In the genomic region with DNA sequence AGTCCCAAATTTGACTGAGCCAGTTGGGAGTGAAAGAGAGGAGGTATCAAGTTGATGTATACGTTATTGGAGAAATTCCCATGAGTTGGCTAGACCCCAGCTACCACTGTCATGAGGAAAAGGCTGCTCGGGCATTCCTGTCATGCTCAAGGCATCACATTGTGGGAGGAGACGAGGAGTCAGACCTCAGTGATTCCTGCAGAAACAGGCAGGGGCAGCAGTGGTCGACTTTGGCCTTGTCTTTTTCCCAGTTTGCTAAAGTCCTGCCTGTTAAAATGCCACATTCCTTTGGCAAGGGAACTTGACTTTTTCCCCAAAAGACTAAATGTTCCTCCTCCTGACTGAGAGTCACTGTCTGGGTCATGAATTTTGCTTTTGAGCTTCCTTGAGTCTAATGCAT, we compare ENCODE assay signal across 18 cellular contexts.
"Had no signal": no experiment of that assay in that cellular context is flagged by ENCODE, and none has a peak within 500 bp of the region (broad histone marks: within the 10 kb centered on the region; RNA-seq: fewer than 3 reads in every experiment).

No MANE protein-coding gene starts in this region.

- H3K27ac Mint-ChIP-seq: activated CD8-positive, alpha-beta T cell treated with anti-CD3 and anti-CD28 coated beads for 36 hours; activated naive CD8-positive, alpha-beta T cell treated with anti-CD3 and anti-CD28 coated beads, Interleukin-2, amount 10 ng/mL, durations not matched to agents 7 days and 5 days; natural killer cell; stimulated activated naive B cell treated with anti-CD40 and anti-IgM and Interleukin-4, amounts not matched to agents 10 μg/mL and 1 μg/mL and 100 μg/mL, for 72 hours; T-helper 2 cell treated with Interferon-gamma antibody and Interleukin-4, amounts not matched to agents 5 μg/mL and 100 μg/mL, for 36 hours; type B pancreatic cell had no signal

- H3K4me3 ChIP-seq: dorsolateral prefrontal cortex, esophagus squamous epithelium, heart left ventricle, prostate gland, right lobe of liver, spleen had no signal

- H3K27me3 Mint-ChIP-seq: activated CD8-positive, alpha-beta T cell treated with anti-CD3 and anti-CD28 coated beads for 36 hours; activated naive CD8-positive, alpha-beta T cell treated with anti-CD3 and anti-CD28 coated beads, Interleukin-2, amount 10 ng/mL, durations not matched to agents 7 days and 5 days; stimulated activated naive B cell treated with anti-CD40 and anti-IgM and Interleukin-4, amounts not matched to agents 10 μg/mL and 1 μg/mL and 100 μg/mL, for 72 hours had no signal

- H3K9me3 Mint-ChIP-seq: stimulated activated naive B cell treated with anti-CD40 and anti-IgM and Interleukin-4, amounts not matched to agents 10 μg/mL and 1 μg/mL and 100 μg/mL, for 72 hours had no signal

- H3K27ac ChIP-seq: dorsolateral prefrontal cortex, esophagus squamous epithelium, foreskin keratinocyte, heart left ventricle, prostate gland, right lobe of liver, spleen had no signal

- H3K36me3 ChIP-seq: esophagus squamous epithelium, heart left ventricle, prostate gland, right lobe of liver, spleen had no signal

- DNase-seq: activated CD8-positive, alpha-beta memory T cell treated with anti-CD3 and anti-CD28 coated beads, Interleukin-2, amount 50 U/mL, for 4 hours; activated CD8-positive, alpha-beta T cell treated with anti-CD3 and anti-CD28 coated beads for 36 hours; activated naive CD8-positive, alpha-beta T cell treated with anti-CD3 and anti-CD28 coated beads, Interleukin-2, amount 10 ng/mL, durations not matched to agents 7 days and 5 days; aorta; dorsolateral prefrontal cortex; esophagus squamous epithelium; foreskin keratinocyte; heart left ventricle; left colon; mammary epithelial cell; natural killer cell; right lobe of liver; spleen; stimulated activated CD4-positive, alpha-beta T cell treated with anti-CD3 and anti-CD28 coated beads, Interleukin-1b, Interleukin-23, amount 100 ng/mL, for 48 hours; stimulated activated naive B cell treated with anti-CD40 and anti-IgM and Interleukin-4, amounts not matched to agents 10 μg/mL and 1 μg/mL and 100 μg/mL, for 72 hours had no signal

- H3K4me3 Mint-ChIP-seq: activated CD8-positive, alpha-beta T cell treated with anti-CD3 and anti-CD28 coated beads for 36 hours; activated naive CD8-positive, alpha-beta T cell treated with anti-CD3 and anti-CD28 coated beads, Interleukin-2, amount 10 ng/mL, durations not matched to agents 7 days and 5 days; natural killer cell; stimulated activated naive B cell treated with anti-CD40 and anti-IgM and Interleukin-4, amounts not matched to agents 10 μg/mL and 1 μg/mL and 100 μg/mL, for 72 hours; T-helper 2 cell treated with Interferon-gamma antibody and Interleukin-4, amounts not matched to agents 5 μg/mL and 100 μg/mL, for 36 hours; type B pancreatic cell had no signal

- H3K9me3 ChIP-seq: esophagus squamous epithelium, prostate gland, right lobe of liver had no signal

- H3K4me1 ChIP-seq: esophagus squamous epithelium, heart left ventricle, prostate gland, right lobe of liver, spleen had no signal

- H3K27me3 ChIP-seq: dorsolateral prefrontal cortex, esophagus squamous epithelium, foreskin keratinocyte, heart left ventricle, right lobe of liver, spleen had no signal

- ATAC-seq: activated CD8-positive, alpha-beta T cell treated with anti-CD3 and anti-CD28 coated beads for 36 hours; foreskin keratinocyte; heart left ventricle; left colon; natural killer cell; right lobe of liver; stimulated activated naive B cell treated with anti-CD40 and anti-IgM and Interleukin-4, amounts not matched to agents 10 μg/mL and 1 μg/mL and 100 μg/mL, for 72 hours had no signal

- H3K4me1 Mint-ChIP-seq: activated naive CD8-positive, alpha-beta T cell treated with anti-CD3 and anti-CD28 coated beads, Interleukin-2, amount 10 ng/mL, durations not matched to agents 7 days and 5 days; natural killer cell; stimulated activated naive B cell treated with anti-CD40 and anti-IgM and Interleukin-4, amounts not matched to agents 10 μg/mL and 1 μg/mL and 100 μg/mL, for 72 hours had no signal

- H3K36me3 Mint-ChIP-seq: activated naive CD8-positive, alpha-beta T cell treated with anti-CD3 and anti-CD28 coated beads, Interleukin-2, amount 10 ng/mL, durations not matched to agents 7 days and 5 days; stimulated activated naive B cell treated with anti-CD40 and anti-IgM and Interleukin-4, amounts not matched to agents 10 μg/mL and 1 μg/mL and 100 μg/mL, for 72 hours; type B pancreatic cell had no signal
